8 cellular contexts compared by ENCODE assay signal in genomic region chr16:88454315-88455057, GRCh38. TPM values are rescaled to one million over a fixed set of nuclear protein-coding genes. Genes with fewer than 3 reads are reported as not detected.
DNase-seq lines count a peak whose midpoint lies in the region; ATAC-seq, FAIRE-seq and TF ChIP-seq lines count a peak whose summit lies in the region.

No MANE protein-coding gene starts in this region.

- H3K36me3 Mint-ChIP-seq in activated CD8-positive, alpha-beta memory T cell treated with anti-CD3 and anti-CD28 coated beads, Interleukin-2, amount 10 ng/mL, durations not matched to agents 7 days and 5 days = no peaks in the 10 kb centered on the region
- no peaks in the 10 kb centered on the region for H3K36me3 Mint-ChIP-seq in glutamatergic neuron (ENCODE audit: unreplicated experiment)

- H3K4me3 ChIP-seq in AG04449 (ENCODE audit: low read depth, low read length) = peak overlapping the region; percentile 55
- peak overlapping the region; percentile 57 for H3K4me3 ChIP-seq in HFF-Myc (replicated peaks; ENCODE audit: low read depth, low read length)
- peak overlapping the region; percentile 63 to 64 (median 64) for H3K4me3 ChIP-seq in skeletal muscle tissue (ENCODE audit: low read length in 3 of 3)

- peaks cover 9 to 33% (median 27%) of the 10 kb centered on the region in 3 donors for H3K4me1 ChIP-seq in skeletal muscle tissue (ENCODE audit: control insufficient read depth in 3 of 3, insufficient read depth in 3 of 3, low read length in 3 of 3)

- no peak for TF ChIP-seq CTCF in AG04449 (IDR thresholded peaks at IDR 0.05; ENCODE audit: insufficient read depth, low read length, missing control alignments)
- TF ChIP-seq CTCF in HFF-Myc (IDR thresholded peaks at IDR 0.05; ENCODE audit: low read depth, low read length, missing control alignments) = no peak
- peak; percentile 18 for TF ChIP-seq CTCF in glutamatergic neuron (IDR thresholded peaks at IDR 0.05; ENCODE audit: partially characterized antibody, unreplicated experiment)

- no peaks in the 10 kb centered on the region for H3K27me3 Mint-ChIP-seq in activated CD8-positive, alpha-beta memory T cell treated with anti-CD3 and anti-CD28 coated beads, Interleukin-2, amount 10 ng/mL, durations not matched to agents 7 days and 5 days
- peaks cover 2% of the 10 kb centered on the region for H3K27me3 Mint-ChIP-seq in glutamatergic neuron (ENCODE audit: unreplicated experiment)

- peak; percentile 3 for ATAC-seq in activated CD8-positive, alpha-beta memory T cell treated with anti-CD3 and anti-CD28 coated beads, Interleukin-2, amount 10 ng/mL, durations not matched to agents 7 days and 5 days
- ATAC-seq in GM19035 (IDR thresholded peaks at IDR 0.05; ENCODE audit: unreplicated experiment) = no peak

- FAIRE-seq in GM19239 (lab: Jason Lieb, UNC) = no peak

- H3K36me3 ChIP-seq in skeletal muscle tissue (ENCODE audit: control insufficient read depth in 3 of 3, insufficient read depth in 3 of 3, low read length in 3 of 3) = no peaks in the 10 kb centered on the region

- DNase-seq in AG04449 (ENCODE audit: low read depth, low spot score) (no peak), HFF-Myc (ENCODE audit: extremely low read depth, low read depth) (no peak), glutamatergic neuron (no peak), retina (no peak), GM19239 (ENCODE audit: insufficient read length, low spot score) (no peak)
- peak; percentile 73 for DNase-seq in activated CD8-positive, alpha-beta memory T cell treated with anti-CD3 and anti-CD28 coated beads, Interleukin-2, amount 10 ng/mL, durations not matched to agents 7 days and 5 days

- peak overlapping the region; percentile 91 for H3K27ac Mint-ChIP-seq in activated CD8-positive, alpha-beta memory T cell treated with anti-CD3 and anti-CD28 coated beads, Interleukin-2, amount 10 ng/mL, durations not matched to agents 7 days and 5 days
- H3K27ac Mint-ChIP-seq in glutamatergic neuron (ENCODE audit: unreplicated experiment) = peak overlapping the region; percentile 88

- H3K9me3 Mint-ChIP-seq in activated CD8-positive, alpha-beta memory T cell treated with anti-CD3 and anti-CD28 coated beads, Interleukin-2, amount 10 ng/mL, durations not matched to agents 7 days and 5 days (ENCODE audit: low read depth) = no peaks in the 10 kb centered on the region
- no peaks in the 10 kb centered on the region for H3K9me3 Mint-ChIP-seq in glutamatergic neuron (ENCODE audit: unreplicated experiment)

- CTCF ChIA-PET in AG04449 (lab: Yijun Ruan, JAX) = interaction anchor here (0.9 to 1.2 kb wide), 2 partner anchors 106 to 109 kb away, joined by 3 read pairs; no protein-coding TSS in a partner anchor
- CTCF ChIA-PET in activated CD8-positive, alpha-beta memory T cell treated with anti-CD3 and anti-CD28 coated beads, Interleukin-2, amount 10 ng/mL, durations not matched to agents 7 days and 5 days (lab: Charles Lee) = interaction anchor here (1.0 to 1.9 kb wide), 7 partner anchors 11 to 116 kb away, joined by 3 to 6 read pairs (median 3); partner anchors contain the start of gene ZC3H18

- H3K9ac ChIP-seq in skeletal muscle tissue (ENCODE audit: low read depth in 1 of 3, low read length in 3 of 3) = peak overlapping the region; percentile 45 to 50 (median 47)

- peak overlapping the region; percentile 84 for H3K4me3 Mint-ChIP-seq in activated CD8-positive, alpha-beta memory T cell treated with anti-CD3 and anti-CD28 coated beads, Interleukin-2, amount 10 ng/mL, durations not matched to agents 7 days and 5 days
- H3K4me3 Mint-ChIP-seq in glutamatergic neuron (ENCODE audit: unreplicated experiment) = peak overlapping the region; percentile 93

- peaks cover 28% of the 10 kb centered on the region for H3K4me1 Mint-ChIP-seq in activated CD8-positive, alpha-beta memory T cell treated with anti-CD3 and anti-CD28 coated beads, Interleukin-2, amount 10 ng/mL, durations not matched to agents 7 days and 5 days
- H3K4me1 Mint-ChIP-seq in glutamatergic neuron (ENCODE audit: low read depth, unreplicated experiment) = peaks cover 7% of the 10 kb centered on the region

- H3K27ac ChIP-seq in skeletal muscle tissue (ENCODE audit: low read depth, low read length) = no peak overlapping the region

- H3K27me3 ChIP-seq in skeletal muscle tissue (ENCODE audit: control insufficient read depth in 3 of 3, insufficient read depth in 3 of 3, low read length in 3 of 3) = peaks cover 21 to 48% (median 44%) of the 10 kb centered on the region in 3 donors

- H3K9me3 ChIP-seq in skeletal muscle tissue (ENCODE audit: control insufficient read depth in 3 of 3, low read length in 3 of 3) = no peaks in the 10 kb centered on the region

- POLR2A ChIA-PET in AG04449 (lab: Yijun Ruan, JAX) = no interaction called here

RNA-seq across cellular contexts. Expression of gene ZFPM1, which starts 1.4 kb away (rescaled TPM):
- total RNA-seq in activated CD8-positive, alpha-beta memory T cell treated with anti-CD3 and anti-CD28 coated beads, Interleukin-2, amount 10 ng/mL, durations not matched to agents 7 days and 5 days = 10 to 100 TPM; 15.1 to 21.0 TPM
- total RNA-seq in glutamatergic neuron (ENCODE audit: unreplicated experiment) = 11.1 TPM
- 0.52 TPM for total RNA-seq in skeletal muscle tissue
